ENCODE assay signal across 19 cellular contexts in genomic region chr12:53254816-53255545, GRCh38. TPM values are rescaled to one million over a fixed set of nuclear protein-coding genes. Genes with fewer than 3 reads are reported as not detected.
DNase-seq lines count a peak whose midpoint lies in the region; ATAC-seq lines count a peak whose summit lies in the region.
"Had no signal": no experiment of that assay in that cellular context is flagged by ENCODE, and none has a peak within 500 bp of the region (broad histone marks: within the 10 kb centered on the region; RNA-seq: fewer than 3 reads in every experiment).

No MANE protein-coding gene starts in this region.

- H3K36me3 Mint-ChIP-seq in stimulated activated naive CD8-positive, alpha-beta T cell treated with anti-CD3 and anti-CD28 coated beads, Interleukin-15, Interleukin-2, amounts not matched to agents 100 ng/mL and 50 ng/mL, for 24 hours (ENCODE audit: low read depth): peaks cover 9% of the 10 kb centered on the region
- H3K36me3 Mint-ChIP-seq in activated CD4-positive, alpha-beta memory T cell treated with anti-CD3 and anti-CD28 coated beads for 36 hours: peaks cover 6% of the 10 kb centered on the region

- no peaks in the 10 kb centered on the region for H3K27me3 Mint-ChIP-seq in stimulated activated naive CD8-positive, alpha-beta T cell treated with anti-CD3 and anti-CD28 coated beads, Interleukin-15, Interleukin-2, amounts not matched to agents 100 ng/mL and 50 ng/mL, for 24 hours
- no peaks in the 10 kb centered on the region for H3K27me3 Mint-ChIP-seq in activated CD4-positive, alpha-beta memory T cell treated with anti-CD3 and anti-CD28 coated beads for 36 hours

- H3K4me3 Mint-ChIP-seq in stimulated activated naive CD8-positive, alpha-beta T cell treated with anti-CD3 and anti-CD28 coated beads, Interleukin-15, Interleukin-2, amounts not matched to agents 100 ng/mL and 50 ng/mL, for 24 hours: no peak overlapping the region
- H3K4me3 Mint-ChIP-seq in activated CD4-positive, alpha-beta memory T cell treated with anti-CD3 and anti-CD28 coated beads for 36 hours: no peak overlapping the region

- H3K9me3 Mint-ChIP-seq in stimulated activated naive CD8-positive, alpha-beta T cell treated with anti-CD3 and anti-CD28 coated beads, Interleukin-15, Interleukin-2, amounts not matched to agents 100 ng/mL and 50 ng/mL, for 24 hours: no peaks in the 10 kb centered on the region
- no peaks in the 10 kb centered on the region for H3K9me3 Mint-ChIP-seq in activated CD4-positive, alpha-beta memory T cell treated with anti-CD3 and anti-CD28 coated beads for 36 hours
- H3K9me3 Mint-ChIP-seq: HFFc6, immature natural killer cell had no signal

- POLR2A ChIA-PET in activated CD4-positive, alpha-beta memory T cell treated with anti-CD3 and anti-CD28 coated beads for 36 hours (lab: Charles Lee): no interaction called here

- CTCF ChIA-PET in activated CD4-positive, alpha-beta memory T cell treated with anti-CD3 and anti-CD28 coated beads for 36 hours (lab: Charles Lee): interaction anchor here (2.4 to 5.1 kb wide), 2 partner anchors 33 to 40 kb away, joined by 6 to 164 read pairs; no protein-coding TSS in a partner anchor

- H3K27ac Mint-ChIP-seq in stimulated activated naive CD8-positive, alpha-beta T cell treated with anti-CD3 and anti-CD28 coated beads, Interleukin-15, Interleukin-2, amounts not matched to agents 100 ng/mL and 50 ng/mL, for 24 hours: peak overlapping the region; percentile 1
- peak overlapping the region; percentile 21 for H3K27ac Mint-ChIP-seq in activated CD4-positive, alpha-beta memory T cell treated with anti-CD3 and anti-CD28 coated beads for 36 hours
- H3K27ac Mint-ChIP-seq: HFFc6, immature natural killer cell had no signal

- ATAC-seq in stimulated activated naive CD8-positive, alpha-beta T cell treated with anti-CD3 and anti-CD28 coated beads, Interleukin-15, Interleukin-2, amounts not matched to agents 100 U/mL and 50 U/mL, for 24 hours: no peak
- ATAC-seq in HG02852 (IDR thresholded peaks at IDR 0.05; ENCODE audit: unreplicated experiment): no peak
- ATAC-seq: heart left ventricle, Panc1 had no signal

- intact Hi-C loops in activated CD4-positive, alpha-beta memory T cell treated with anti-CD3 and anti-CD28 coated beads for 36 hours (cut with micrococcal nuclease): loop anchor here (5.0 kb wide), 1 partner anchor 42 kb away; the partner anchor contains the start of genes MYG1 and PFDN5

- no peak for DNase-seq in stimulated activated naive CD8-positive, alpha-beta T cell treated with anti-CD3 and anti-CD28 coated beads, Interleukin-15, Interleukin-2, amounts not matched to agents 100 U/mL and 50 U/mL, for 24 hours
- DNase-seq in activated CD4-positive, alpha-beta memory T cell treated with anti-CD3 and anti-CD28 coated beads for 36 hours: peak; percentile 22
- DNase-seq in myocyte (ENCODE audit: low read depth): peak; percentile 53
- no peak for DNase-seq in NCI-H2196 (lab: John Stamatoyannopoulos, UW; ENCODE audit: unreplicated experiment)
- no peak for DNase-seq in SKM-1 treated with dmso at 0.1 percent for 144 hours (lab: John Stamatoyannopoulos, UW; ENCODE audit: unreplicated experiment)
- no peak for DNase-seq in NK-92 treated with Interleukin-12 subunit alpha and Interleukin-12 subunit beta, amount 100 ng/mL, for 24 hours (lab: John Stamatoyannopoulos, UW)
- DNase-seq: activated T-cell treated with anti-CD3 and anti-CD28 coated beads, Interleukin-2, amount 50 U/mL, for 48 hours; aorta; cerebellar nuclear complex; effector CD8-positive, alpha-beta T cell; heart left ventricle; HFFc6; immature natural killer cell; NCI-H1092 treated with DMSO at 0.1 percent for 48 hours; NCI-H2107; occipital lobe had no signal

- H3K4me1 Mint-ChIP-seq in stimulated activated naive CD8-positive, alpha-beta T cell treated with anti-CD3 and anti-CD28 coated beads, Interleukin-15, Interleukin-2, amounts not matched to agents 100 ng/mL and 50 ng/mL, for 24 hours (ENCODE audit: low read depth): peaks cover 64% of the 10 kb centered on the region
- peaks cover 42% of the 10 kb centered on the region for H3K4me1 Mint-ChIP-seq in activated CD4-positive, alpha-beta memory T cell treated with anti-CD3 and anti-CD28 coated beads for 36 hours (ENCODE audit: low read depth)

RNA-seq across cellular contexts. Expression of gene ESPL1, which starts 13.1 kb away (rescaled TPM):
- total RNA-seq in activated CD4-positive, alpha-beta memory T cell treated with anti-CD3 and anti-CD28 coated beads for 36 hours: 10 to 100 TPM; 70.0 to 77.2 TPM
- 0.36 and 0.53 TPM in 2 replicates for total RNA-seq in myocyte
- polyA plus RNA-seq in myocyte (2012): 0.42 TPM

RNA-seq across cellular contexts. Expression of gene RARG, which starts 23.0 kb away (rescaled TPM):
- total RNA-seq in activated CD4-positive, alpha-beta memory T cell treated with anti-CD3 and anti-CD28 coated beads for 36 hours: 10 to 100 TPM; 21.8 to 25.2 TPM
- 15.4 and 22.7 TPM in 2 replicates for total RNA-seq in myocyte
- 21.9 TPM for polyA plus RNA-seq in myocyte (2012)

RNA-seq across cellular contexts. Expression of gene PFDN5, which starts 40.4 kb away (rescaled TPM):
- total RNA-seq in activated CD4-positive, alpha-beta memory T cell treated with anti-CD3 and anti-CD28 coated beads for 36 hours: 100 to 1,000 TPM; 354 to 359 TPM
- total RNA-seq in myocyte: 253 and 294 TPM in 2 replicates
- 728 TPM for polyA plus RNA-seq in myocyte (2012)

RNA-seq across cellular contexts. Expression of gene MYG1, which starts 44.5 kb away (rescaled TPM):
- 10 to 100 TPM; 77.9 to 82.5 TPM for total RNA-seq in activated CD4-positive, alpha-beta memory T cell treated with anti-CD3 and anti-CD28 coated beads for 36 hours
- total RNA-seq in myocyte: 40.9 and 42.8 TPM in 2 replicates
- polyA plus RNA-seq in myocyte (2012): 59.8 TPM

RNA-seq across cellular contexts. Expression of gene ITGB7, which starts 47.9 kb away (rescaled TPM):
- total RNA-seq in activated CD4-positive, alpha-beta memory T cell treated with anti-CD3 and anti-CD28 coated beads for 36 hours: 100 to 1,000 TPM; 168 to 169 TPM
- total RNA-seq in myocyte: 0.16 and 0.32 TPM in 2 replicates
- 0.10 TPM for polyA plus RNA-seq in myocyte (2012)
- total RNA-seq: occipital lobe had no signal

Comparison
In these comparisons a context has a peak if more than half of its experiments do, and no peak if none do; other contexts are left out.
1. DNase-seq: peak in activated CD4-positive, alpha-beta memory T cell treated with anti-CD3 and anti-CD28 coated beads for 36 hours (single experiment) and myocyte (single experiment); none in stimulated activated naive CD8-positive, alpha-beta T cell treated with anti-CD3 and anti-CD28 coated beads, Interleukin-15, Interleukin-2, amounts not matched to agents 100 U/mL and 50 U/mL, for 24 hours (single experiment), NCI-H2196 (single experiment), SKM-1 treated with dmso at 0.1 percent for 144 hours (single experiment) and NK-92 treated with Interleukin-12 subunit alpha and Interleukin-12 subunit beta, amount 100 ng/mL, for 24 hours (single experiment).
2. RNA of gene ESPL1, which starts 13.1 kb away (total RNA-seq): 70.0 to 77.2 TPM in activated CD4-positive, alpha-beta memory T cell treated with anti-CD3 and anti-CD28 coated beads for 36 hours; 0.36 to 0.53 TPM in myocyte; every median in the first group is over 10 times any median in the second.